ENCODE assay signal across 1 cellular context in genomic region chr19:9768175-9769112, GRCh38.
TF ChIP-seq lines count a peak whose summit lies in the region.

TSS of gene ZNF846 (minus strand) at chr19:9768738. CDS start at chr19:9764950, 3,788 bp downstream.

TF ChIP-seq in SK-N-SH, 30 proteins besides CTCF, POLR2A, EP300 and RAD21 (continued from another document):
- TF ChIP-seq USF2 (IDR thresholded peaks at IDR 0.05; ENCODE audit: borderline replicate concordance, low read depth, low read length) (no peak), TAF1 (IDR thresholded peaks at IDR 0.05; ENCODE audit: borderline replicate concordance, low read depth, low read length) (peak; percentile 85), NRF1 (IDR thresholded peaks at IDR 0.05; ENCODE audit: low read depth, low read length) (peak; percentile 48), MEF2A (IDR thresholded peaks at IDR 0.05; ENCODE audit: borderline replicate concordance, low read depth) (no peak), ELF1 (IDR thresholded peaks at IDR 0.05) (peak; percentile 96), FOXM1 (IDR thresholded peaks at IDR 0.05; ENCODE audit: low read depth) (no peak), FOSL2 (IDR thresholded peaks at IDR 0.05; ENCODE audit: borderline replicate concordance, low read depth) (no peak), EZH2phosphoT487 (IDR thresholded peaks at IDR 0.05; ENCODE audit: borderline replicate concordance, low read depth) (no peak), RFX5 (IDR thresholded peaks at IDR 0.05; ENCODE audit: low read length) (no peak), IRF3 (IDR thresholded peaks at IDR 0.05; ENCODE audit: low read depth, low read length) (no peak), YY1 (IDR thresholded peaks at IDR 0.05; ENCODE audit: low read depth) (no peak), RCOR1 (IDR thresholded peaks at IDR 0.05; ENCODE audit: low read length) (no peak; the same call in 1 of the 2 replicates)
